Comparison of ENCODE assay signal across 1 cellular context in genomic region chr5:119347996-119348395, GRCh38.
TF ChIP-seq lines count a peak whose summit lies in the region.

No MANE protein-coding gene starts in this region.

TF ChIP-seq in HepG2, 621 proteins besides CTCF, POLR2A, EP300 and RAD21:
- TF ChIP-seq SYNCRIP (IDR thresholded peaks at IDR 0.05; ENCODE audit: insufficient read depth, low read depth, low read length), result no peak
- TF ChIP-seq POLR2AphosphoS5 (IDR thresholded peaks at IDR 0.05; ENCODE audit: low read depth, low read length), result no peak
- no peak for TF ChIP-seq ZBTB26 (CRISPR knock-in tag; IDR thresholded peaks at IDR 0.05; ENCODE audit: borderline replicate concordance)
- no peak for TF ChIP-seq DNMT3B (CRISPR knock-in tag; conservative IDR thresholded peaks at IDR 0.05)
- TF ChIP-seq, protein P1, sequence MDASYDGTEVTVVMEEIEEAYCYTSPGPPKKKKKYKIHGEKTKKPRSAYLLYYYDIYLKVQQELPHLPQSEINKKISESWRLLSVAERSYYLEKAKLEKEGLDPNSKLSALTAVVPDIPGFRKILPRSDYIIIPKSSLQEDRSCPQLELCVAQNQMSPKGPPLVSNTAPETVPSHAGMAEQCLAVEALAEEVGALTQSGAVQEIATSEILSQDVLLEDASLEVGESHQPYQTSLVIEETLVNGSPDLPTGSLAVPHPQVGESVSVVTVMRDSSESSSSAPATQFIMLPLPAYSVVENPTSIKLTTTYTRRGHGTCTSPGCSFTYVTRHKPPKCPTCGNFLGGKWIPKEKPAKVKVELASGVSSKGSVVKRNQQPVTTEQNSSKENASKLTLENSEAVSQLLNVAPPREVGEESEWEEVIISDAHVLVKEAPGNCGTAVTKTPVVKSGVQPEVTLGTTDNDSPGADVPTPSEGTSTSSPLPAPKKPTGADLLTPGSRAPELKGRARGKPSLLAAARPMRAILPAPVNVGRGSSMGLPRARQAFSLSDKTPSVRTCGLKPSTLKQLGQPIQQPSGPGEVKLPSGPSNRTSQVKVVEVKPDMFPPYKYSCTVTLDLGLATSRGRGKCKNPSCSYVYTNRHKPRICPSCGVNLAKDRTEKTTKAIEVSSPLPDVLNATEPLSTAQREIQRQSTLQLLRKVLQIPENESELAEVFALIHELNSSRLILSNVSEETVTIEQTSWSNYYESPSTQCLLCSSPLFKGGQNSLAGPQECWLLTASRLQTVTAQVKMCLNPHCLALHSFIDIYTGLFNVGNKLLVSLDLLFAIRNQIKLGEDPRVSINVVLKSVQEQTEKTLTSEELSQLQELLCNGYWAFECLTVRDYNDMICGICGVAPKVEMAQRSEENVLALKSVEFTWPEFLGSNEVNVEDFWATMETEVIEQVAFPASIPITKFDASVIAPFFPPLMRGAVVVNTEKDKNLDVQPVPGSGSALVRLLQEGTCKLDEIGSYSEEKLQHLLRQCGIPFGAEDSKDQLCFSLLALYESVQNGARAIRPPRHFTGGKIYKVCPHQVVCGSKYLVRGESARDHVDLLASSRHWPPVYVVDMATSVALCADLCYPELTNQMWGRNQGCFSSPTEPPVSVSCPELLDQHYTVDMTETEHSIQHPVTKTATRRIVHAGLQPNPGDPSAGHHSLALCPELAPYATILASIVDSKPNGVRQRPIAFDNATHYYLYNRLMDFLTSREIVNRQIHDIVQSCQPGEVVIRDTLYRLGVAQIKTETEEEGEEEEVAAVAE (CRISPR knock-in tag; IDR thresholded peaks at IDR 0.05; ENCODE audit: borderline replicate concordance), result no peak
- TF ChIP-seq RBFOX2 (IDR thresholded peaks at IDR 0.05; ENCODE audit: low read depth, low read length), result no peak
- no peak for TF ChIP-seq MED8 (CRISPR knock-in tag; IDR thresholded peaks at IDR 0.05; ENCODE audit: insufficient replicate concordance)
- no peak for TF ChIP-seq TP53 (CRISPR knock-in tag; conservative IDR thresholded peaks at IDR 0.05)
- no peak for TF ChIP-seq LBX2 (CRISPR knock-in tag; IDR thresholded peaks at IDR 0.05; ENCODE audit: borderline replicate concordance)
- no peak for TF ChIP-seq SAFB2 (CRISPR knock-in tag; IDR thresholded peaks at IDR 0.05; ENCODE audit: borderline replicate concordance, low read depth)
- no peak for TF ChIP-seq EED (CRISPR knock-in tag; IDR thresholded peaks at IDR 0.05)
- no peak for TF ChIP-seq KDM3A (CRISPR knock-in tag; IDR thresholded peaks at IDR 0.05; ENCODE audit: low read depth)
- no peak for TF ChIP-seq FOXA1 (IDR thresholded peaks at IDR 0.05)
- TF ChIP-seq FOXA1 (CRISPR knock-in tag; IDR thresholded peaks at IDR 0.05), result no peak
- TF ChIP-seq ETV6 (CRISPR knock-in tag; conservative IDR thresholded peaks at IDR 0.05), result no peak
- no peak for TF ChIP-seq YY1 (IDR thresholded peaks at IDR 0.05; ENCODE audit: insufficient read depth, insufficient replicate concordance, low read depth, low read length)
- no peak for TF ChIP-seq PREB (CRISPR knock-in tag; IDR thresholded peaks at IDR 0.05)
- TF ChIP-seq PHF8 (CRISPR knock-in tag; IDR thresholded peaks at IDR 0.05), result no peak
- no peak for TF ChIP-seq TBX2 (CRISPR knock-in tag; IDR thresholded peaks at IDR 0.05; ENCODE audit: borderline replicate concordance)
- TF ChIP-seq FOXO4 (CRISPR knock-in tag; conservative IDR thresholded peaks at IDR 0.05), result no peak
- TF ChIP-seq POGZ (CRISPR knock-in tag; IDR thresholded peaks at IDR 0.05), result no peak
TF ChIP-seq in HepG2: peak in this region for 0.
